Comparison of ENCODE assay signal across 28 cellular contexts in the genomic region with DNA sequence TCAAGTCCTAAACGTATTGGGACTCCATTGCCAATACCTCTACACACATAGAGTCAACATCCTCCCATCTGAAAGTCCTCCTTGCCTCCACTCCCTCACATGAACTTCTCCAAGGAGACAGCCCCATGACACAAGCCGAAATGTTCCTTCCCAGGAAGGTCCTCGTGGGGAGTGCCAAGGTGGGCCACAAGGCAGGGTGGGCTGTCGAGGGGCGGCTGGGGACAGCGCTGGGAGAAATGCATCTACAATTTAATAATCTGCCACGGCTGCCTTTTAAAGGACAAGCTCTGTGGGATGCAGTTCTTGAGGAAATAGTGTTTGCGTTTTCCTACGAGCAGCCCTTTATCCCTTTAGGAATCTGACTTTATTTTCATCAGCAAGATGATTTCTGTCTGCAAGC.
"Had no signal": no experiment of that assay in that cellular context is flagged by ENCODE, and none has a peak within 500 bp of the region (broad histone marks: within the 10 kb centered on the region; RNA-seq: fewer than 3 reads in every experiment).

No MANE protein-coding gene starts in this region.

- H3K36me3 Mint-ChIP-seq: activated CD4-positive, alpha-beta memory T cell treated with anti-CD3 and anti-CD28 coated beads for 36 hours; activated naive CD4-positive, alpha-beta T cell treated with anti-CD3 and anti-CD28 coated beads, Interleukin-2, amount 50 U/mL, for 72 hours; immature natural killer cell; stimulated activated naive B cell treated with anti-CD40 and anti-IgM and Interleukin-4, amounts not matched to agents 10 μg/mL and 1 μg/mL and 100 μg/mL, for 72 hours had no signal

- H3K27me3 Mint-ChIP-seq: activated CD4-positive, alpha-beta memory T cell treated with anti-CD3 and anti-CD28 coated beads for 36 hours; central memory CD8-positive, alpha-beta T cell had no signal

- H3K27me3 ChIP-seq: tibial nerve had no signal

- H3K9me3 Mint-ChIP-seq: activated CD4-positive, alpha-beta memory T cell treated with anti-CD3 and anti-CD28 coated beads for 36 hours; activated naive CD4-positive, alpha-beta T cell treated with anti-CD3 and anti-CD28 coated beads, Interleukin-2, amount 50 U/mL, for 72 hours; activated T-cell treated with anti-CD3 and anti-CD28 coated beads, Interleukin-2, amount 50 U/mL, for 72 hours; central memory CD8-positive, alpha-beta T cell; immature natural killer cell; nephron; stimulated activated naive B cell treated with anti-CD40 and anti-IgM and Interleukin-4, amounts not matched to agents 10 μg/mL and 1 μg/mL and 100 μg/mL, for 72 hours; T-helper 1 cell treated with Interleukin-12 subunit alpha and Interleukin-12 subunit beta and Interleukin-4 antibody, amounts not matched to agents 30 μg/mL and 1 μg/mL, for 36 hours had no signal

- DNase-seq: activated CD4-positive, alpha-beta memory T cell treated with anti-CD3 and anti-CD28 coated beads for 36 hours; activated CD4-positive, alpha-beta T cell treated with anti-CD3 and anti-CD28 coated beads for 4 hours; activated naive CD4-positive, alpha-beta T cell; activated T-cell treated with anti-CD3 and anti-CD28 coated beads for 4 hours; activated T-cell treated with anti-CD3 and anti-CD28 coated beads, Interleukin-2, amount 50 U/mL, for 72 hours; dermis blood vessel endothelial cell; effector memory CD4-positive, alpha-beta T cell; immature natural killer cell; left ventricle myocardium inferior; mucosa of descending colon; psoas muscle; right cardiac atrium; SK-N-SH; stimulated activated CD4-positive, alpha-beta T cell treated with anti-CD3 and anti-CD28 coated beads, Interleukin-15, amount 100 ng/mL, for 24 hours; stimulated activated CD4-positive, alpha-beta T cell treated with anti-CD3 and anti-CD28 coated beads, Interleukin-2, amount 100 ng/mL, for 24 hours; stimulated activated naive B cell treated with anti-CD40 and anti-IgM and Interleukin-4, amounts not matched to agents 10 μg/mL and 1 μg/mL and 100 μg/mL, for 72 hours; stomach; SW 1271; T-helper 9 cell had no signal

- H3K4me3 ChIP-seq: gastroesophageal sphincter, left ventricle myocardium inferior, lung, mucosa of descending colon, psoas muscle, stomach, tibial nerve had no signal

- H3K36me3 ChIP-seq: gastroesophageal sphincter, left ventricle myocardium inferior, stomach, tibial nerve had no signal

- H3K9ac ChIP-seq: parathyroid adenoma, SK-N-SH had no signal

- H3K4me3 Mint-ChIP-seq: activated CD4-positive, alpha-beta memory T cell treated with anti-CD3 and anti-CD28 coated beads for 36 hours; activated T-cell treated with anti-CD3 and anti-CD28 coated beads, Interleukin-2, amount 50 U/mL, for 72 hours; central memory CD8-positive, alpha-beta T cell; immature natural killer cell; nephron; stimulated activated naive B cell treated with anti-CD40 and anti-IgM and Interleukin-4, amounts not matched to agents 10 μg/mL and 1 μg/mL and 100 μg/mL, for 72 hours; T-helper 1 cell treated with Interleukin-12 subunit alpha and Interleukin-12 subunit beta and Interleukin-4 antibody, amounts not matched to agents 30 μg/mL and 1 μg/mL, for 36 hours had no signal

- ATAC-seq: activated naive CD4-positive, alpha-beta T cell treated with anti-CD3 and anti-CD28 coated beads, Interleukin-2, amount 50 U/mL, for 72 hours; activated T-cell treated with anti-CD3 and anti-CD28 coated beads, Interleukin-2, amount 50 U/mL, for 72 hours; gastroesophageal sphincter; mucosa of descending colon; psoas muscle; right cardiac atrium; stimulated activated naive B cell treated with anti-CD40 and anti-IgM and Interleukin-4, amounts not matched to agents 10 μg/mL and 1 μg/mL and 100 μg/mL, for 72 hours had no signal

- H3K4me1 Mint-ChIP-seq: nephron had no signal

- H3K4me1 ChIP-seq: gastroesophageal sphincter, left ventricle myocardium inferior, parathyroid adenoma, psoas muscle, stomach, tibial nerve had no signal

- H3K27ac Mint-ChIP-seq: activated CD4-positive, alpha-beta memory T cell treated with anti-CD3 and anti-CD28 coated beads for 36 hours; activated naive CD4-positive, alpha-beta T cell treated with anti-CD3 and anti-CD28 coated beads, Interleukin-2, amount 50 U/mL, for 72 hours; activated T-cell treated with anti-CD3 and anti-CD28 coated beads, Interleukin-2, amount 50 U/mL, for 72 hours; immature natural killer cell; nephron; stimulated activated naive B cell treated with anti-CD40 and anti-IgM and Interleukin-4, amounts not matched to agents 10 μg/mL and 1 μg/mL and 100 μg/mL, for 72 hours; T-helper 1 cell treated with Interleukin-12 subunit alpha and Interleukin-12 subunit beta and Interleukin-4 antibody, amounts not matched to agents 30 μg/mL and 1 μg/mL, for 36 hours had no signal

- H3K27ac ChIP-seq: gastroesophageal sphincter, left ventricle myocardium inferior, parathyroid adenoma, psoas muscle, stomach, tibial nerve, VCaP had no signal

- H3K79me2 ChIP-seq: parathyroid adenoma had no signal

- H3K4me2 ChIP-seq: SK-N-SH had no signal
